In the genomic region with DNA sequence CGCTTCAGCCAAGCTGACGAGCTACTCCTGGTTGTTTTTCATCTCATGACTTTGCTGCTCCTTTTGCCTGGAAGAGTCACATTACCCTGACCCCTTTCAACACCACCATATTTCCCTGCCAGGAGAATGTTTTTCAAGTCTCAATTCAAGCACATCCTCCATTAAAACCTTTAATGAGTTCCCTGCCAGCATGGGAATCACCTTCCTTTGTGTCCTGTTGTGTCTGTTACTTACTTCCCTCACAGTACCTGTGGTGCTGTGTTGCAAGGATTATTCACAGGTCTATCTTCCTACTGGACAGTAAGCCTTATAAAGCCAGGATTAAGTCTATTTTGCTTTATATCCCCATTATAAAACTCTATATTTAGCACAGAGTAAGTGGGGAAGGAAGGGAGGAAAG, we compare ENCODE assay signal across 17 cellular contexts. TPM values are rescaled to one million over a fixed set of nuclear protein-coding genes. Genes with fewer than 3 reads are reported as not detected.
DNase-seq lines count a peak whose midpoint lies in the region; ATAC-seq and TF ChIP-seq lines count a peak whose summit lies in the region.
"Had no signal": no experiment of that assay in that cellular context is flagged by ENCODE, and none has a peak within 500 bp of the region (broad histone marks: within the 10 kb centered on the region; RNA-seq: fewer than 3 reads in every experiment).

No MANE protein-coding gene starts in this region.

- ATAC-seq in WTC11: peak; percentile 85
- ATAC-seq: HCT116 had no signal

- no peak overlapping the region for H3K4ac ChIP-seq in H9 (ENCODE audit: low read depth, low read length)

- H3K27me3 ChIP-seq in A673 (replicated peaks; ENCODE audit: insufficient read depth, low read depth, low read length, poor library complexity) (no peaks in the 10 kb centered on the region), H9 (ENCODE audit: insufficient read depth, low read length) (no peaks in the 10 kb centered on the region), neural progenitor cell (no peaks in the 10 kb centered on the region)
- H3K27me3 ChIP-seq: BE2C had no signal

- H3K14ac ChIP-seq in H9 (ENCODE audit: insufficient read depth, low read length): no peak overlapping the region

- H3K27me3 Mint-ChIP-seq in H9 (ENCODE audit: low read depth): no peaks in the 10 kb centered on the region
- H3K27me3 Mint-ChIP-seq in WTC11 (ENCODE audit: low read depth): peaks cover 12% of the 10 kb centered on the region
- H3K27me3 Mint-ChIP-seq in neural progenitor cell (ENCODE audit: insufficient read depth, low read depth): peaks cover 2% of the 10 kb centered on the region
- peaks cover 3% of the 10 kb centered on the region for H3K27me3 Mint-ChIP-seq in progenitor cell of endocrine pancreas

- H3K23me2 ChIP-seq in H9 (ENCODE audit: insufficient read length, low read depth, low read length, poor library complexity, severe bottlenecking): no peaks in the 10 kb centered on the region

- no peaks in the 10 kb centered on the region for H4K20me1 ChIP-seq in H9 (ENCODE audit: control insufficient read depth, insufficient read depth, insufficient read length)
- H4K20me1 ChIP-seq in neural progenitor cell (ENCODE audit: low read depth): no peaks in the 10 kb centered on the region

- H3K4me1 ChIP-seq in A673 (ENCODE audit: insufficient read depth, low read length, poor library complexity, severe bottlenecking) (peaks cover 41% of the 10 kb centered on the region), H9 (ENCODE audit: insufficient read depth, low read length) (no peaks in the 10 kb centered on the region; the same call in 1 of the 2 replicates), neural progenitor cell (no peaks in the 10 kb centered on the region)
- H3K4me1 ChIP-seq: BE2C had no signal

- H3K27ac ChIP-seq in A673 (ENCODE audit: low read depth, low read length, poor library complexity, severe bottlenecking): peak overlapping the region; percentile 72
- no peak overlapping the region for H3K27ac ChIP-seq in H9 (ENCODE audit: insufficient read length, low read depth, low read length)
- no peak overlapping the region for H3K27ac ChIP-seq in neural progenitor cell

- peak overlapping the region in 2 of 3 experiments; percentile 12 to 16; a peak in 1 of 7 replicates for H3K27ac Mint-ChIP-seq in H9
- no peak overlapping the region for H3K27ac Mint-ChIP-seq in WTC11
- H3K27ac Mint-ChIP-seq in neural progenitor cell: no peak overlapping the region
- no peak overlapping the region for H3K27ac Mint-ChIP-seq in progenitor cell of endocrine pancreas
- H3K27ac Mint-ChIP-seq: CD4-positive, CD25-positive, alpha-beta regulatory T cell; CD8-positive, alpha-beta memory T cell; HFFc6 had no signal

- intact Hi-C loops in A673 (cut with micrococcal nuclease; ENCODE audit: unreplicated experiment): no loop called here

- no peak overlapping the region for H2AFZ ChIP-seq in H9 (ENCODE audit: low read length)
- H2AFZ ChIP-seq in neural progenitor cell (replicated peaks): peak overlapping the region; percentile 7

- peaks cover 9 to 10% of the 10 kb centered on the region in 2 experiments for H3K9me3 Mint-ChIP-seq in H9
- H3K9me3 Mint-ChIP-seq in WTC11: peaks cover 12% of the 10 kb centered on the region
- peaks cover 4% of the 10 kb centered on the region for H3K9me3 Mint-ChIP-seq in neural progenitor cell
- H3K9me3 Mint-ChIP-seq in progenitor cell of endocrine pancreas (ENCODE audit: low read depth): peaks cover 12% of the 10 kb centered on the region

- H3K79me2 ChIP-seq in H9 (ENCODE audit: insufficient read depth, low read length) (no peaks in the 10 kb centered on the region), neural progenitor cell (ENCODE audit: low read depth) (no peaks in the 10 kb centered on the region)

- BruUV-seq in A673 (replicated peaks; lab: Mats Ljungman, UMichigan): no TSS peak

- no CpG with 5 or more reads among the region's 2 CpGs for WGBS in H9 (ENCODE audit: extremely low coverage, insufficient read length, low lambda C conversion rate)

- no peak overlapping the region for H2BK120ac ChIP-seq in H9 (ENCODE audit: low read depth, low read length, poor library complexity, severe bottlenecking)

- H3K4me3 ChIP-seq in A673 (ENCODE audit: low read depth, low read length, poor library complexity, severe bottlenecking) (no peak overlapping the region), neural progenitor cell (no peak overlapping the region)

- no peak for DNase-seq in A673 (ENCODE audit: low spot score)
- DNase-seq in H9: no peak
- DNase-seq in WTC11 (ENCODE audit: low spot score): no peak
- DNase-seq in neural progenitor cell (ENCODE audit: low spot score): no peak
- no peak for DNase-seq in NCI-H146 (lab: John Stamatoyannopoulos, UW)
- no peak for DNase-seq in SIG-M5 (lab: John Stamatoyannopoulos, UW)
- no peak for DNase-seq in progenitor cell of endocrine pancreas (ENCODE audit: low spot score, unreplicated experiment)
- DNase-seq: ACHN; BE2C; C1 segment of cervical spinal cord; CD4-positive, CD25-positive, alpha-beta regulatory T cell; CD8-positive, alpha-beta memory T cell; COR-L47; HFFc6 had no signal

- H4K5ac ChIP-seq in H9 (ENCODE audit: insufficient read length, low read depth, low read length): no peak overlapping the region

- no peak overlapping the region for H4K8ac ChIP-seq in H9 (replicated peaks; ENCODE audit: insufficient read length, low read depth, low read length)

- H2BK15ac ChIP-seq in H9 (ENCODE audit: low read depth, low read length): no peak overlapping the region

- CTCF ChIA-PET in A673 (lab: Charles Lee): no interaction called here
- CTCF ChIA-PET in WTC11 (lab: Charles Lee): no interaction called here

- H3K9me3 ChIP-seq in A673 (ENCODE audit: low read depth, low read length, poor library complexity, severe bottlenecking) (peaks cover 6% of the 10 kb centered on the region), H9 (ENCODE audit: control insufficient read depth, low read depth, low read length) (no peaks in the 10 kb centered on the region), neural progenitor cell (ENCODE audit: low read depth) (no peaks in the 10 kb centered on the region)
- H3K9me3 ChIP-seq: BE2C had no signal

- H2AK5ac ChIP-seq in H9 (ENCODE audit: insufficient read length, low read length): no peak overlapping the region

- H3F3A ChIP-seq in neural progenitor cell (ENCODE audit: low read depth): peaks cover 4% of the 10 kb centered on the region

- H3K79me1 ChIP-seq in H9 (ENCODE audit: insufficient read depth, low read depth, low read length, poor library complexity, severe bottlenecking): no peaks in the 10 kb centered on the region

- H4K91ac ChIP-seq in H9 (ENCODE audit: insufficient read length, low read depth, low read length): no peak overlapping the region

- TF ChIP-seq CTCF in A673 (conservative IDR thresholded peaks at IDR 0.05; ENCODE audit: low read depth, low read length): no peak
- TF ChIP-seq CTCF in H9 (conservative IDR thresholded peaks at IDR 0.05): no peak
- no peak for TF ChIP-seq CTCF in WTC11 (IDR thresholded peaks at IDR 0.05)
- TF ChIP-seq CTCF in neural progenitor cell (IDR thresholded peaks at IDR 0.05): no peak
- TF ChIP-seq CTCF in progenitor cell of endocrine pancreas (IDR thresholded peaks at IDR 0.05; ENCODE audit: unreplicated experiment): no peak

- H3K36me3 Mint-ChIP-seq in H9 (ENCODE audit: insufficient read depth in 1 of 3, low read depth in 3 of 3): peaks cover 0 to 8% (median 4%) of the 10 kb centered on the region in 3 experiments; a peak in 4 of 7 replicates
- peaks cover 7% of the 10 kb centered on the region for H3K36me3 Mint-ChIP-seq in WTC11
- H3K36me3 Mint-ChIP-seq in neural progenitor cell: no peaks in the 10 kb centered on the region
- H3K36me3 Mint-ChIP-seq in progenitor cell of endocrine pancreas (ENCODE audit: insufficient read depth): no peaks in the 10 kb centered on the region
- H3K36me3 Mint-ChIP-seq: CD4-positive, CD25-positive, alpha-beta regulatory T cell; CD8-positive, alpha-beta memory T cell had no signal

- H3K4me2 ChIP-seq in H9 (ENCODE audit: insufficient read depth, insufficient read length, low read length) (no peak overlapping the region), neural progenitor cell (peak overlapping the region; percentile 10)

- POLR2A ChIA-PET in A673 (lab: Charles Lee; ENCODE audit: low non-redundant PET) (no interaction called here), WTC11 (lab: Charles Lee) (no interaction called here)

- H2BK12ac ChIP-seq in H9 (ENCODE audit: insufficient read length, low read depth, low read length): no peak overlapping the region

- H3K4me1 Mint-ChIP-seq in H9: peaks cover 10 to 14% of the 10 kb centered on the region in 2 experiments
- H3K4me1 Mint-ChIP-seq in WTC11: peaks cover 11% of the 10 kb centered on the region
- no peaks in the 10 kb centered on the region for H3K4me1 Mint-ChIP-seq in neural progenitor cell
- peaks cover 8% of the 10 kb centered on the region for H3K4me1 Mint-ChIP-seq in progenitor cell of endocrine pancreas (ENCODE audit: low read depth)
- H3K4me1 Mint-ChIP-seq: CD4-positive, CD25-positive, alpha-beta regulatory T cell; CD8-positive, alpha-beta memory T cell had no signal

- no peak overlapping the region for H2BK5ac ChIP-seq in H9 (ENCODE audit: insufficient read length, low read length)

- H3K18ac ChIP-seq in H9 (ENCODE audit: insufficient read length, low read depth, low read length): peak overlapping the region; percentile 49

- no peak overlapping the region for H2BK20ac ChIP-seq in H9 (ENCODE audit: low read depth, low read length, poor library complexity, severe bottlenecking)

- no peak overlapping the region for H3K9ac ChIP-seq in H9 (ENCODE audit: extremely low read depth, insufficient read length, low read length)
- no peak overlapping the region for H3K9ac ChIP-seq in neural progenitor cell

- H3K36me3 ChIP-seq in A673 (ENCODE audit: insufficient read depth, low read length, poor library complexity, severe bottlenecking): no peaks in the 10 kb centered on the region
- no peaks in the 10 kb centered on the region for H3K36me3 ChIP-seq in neural progenitor cell
- H3K36me3 ChIP-seq: BE2C had no signal

- no peak overlapping the region for H3T11ph ChIP-seq in H9 (ENCODE audit: low read length)

- H3K56ac ChIP-seq in H9 (ENCODE audit: insufficient read length, low read depth, low read length): no peak overlapping the region

- H3K4me3 Mint-ChIP-seq in H9: no peak overlapping the region
- H3K4me3 Mint-ChIP-seq in WTC11: no peak overlapping the region
- H3K4me3 Mint-ChIP-seq in neural progenitor cell: peak overlapping the region; percentile 13
- no peak overlapping the region for H3K4me3 Mint-ChIP-seq in progenitor cell of endocrine pancreas (ENCODE audit: low read depth)
- H3K4me3 Mint-ChIP-seq: CD4-positive, CD25-positive, alpha-beta regulatory T cell; CD8-positive, alpha-beta memory T cell; HFFc6 had no signal

- H3K23ac ChIP-seq in H9 (ENCODE audit: insufficient read length, low read depth, low read length): no peak overlapping the region

RNA-seq across cellular contexts. Expression of gene SLC35F4, which starts 13.6 kb away (rescaled TPM):
- total RNA-seq in A673 (2021) (0.59 TPM in 1 of 2 replicates, not detected in the other), H9 (2021) (not detected in 2 replicates), WTC11 (2021) (not detected in 3 replicates), neural progenitor cell (ENCODE audit: low replicate concordance) (not detected in 2 replicates), progenitor cell of endocrine pancreas (0.14 TPM in 1 of 2 replicates, not detected in the other)
- total RNA-seq: A172; CD4-positive, CD25-positive, alpha-beta regulatory T cell; CD8-positive, alpha-beta memory T cell; HFFc6; HT-29 had no signal

Comparison
In these comparisons a context has a peak if more than half of its experiments do, and no peak if none do; other contexts are left out.
1. H3K27ac Mint-ChIP-seq: peak in H9 (2 of 3); none in WTC11 (single experiment), neural progenitor cell (single experiment) and progenitor cell of endocrine pancreas (single experiment).